ENCODE assay signal across 20 cellular contexts in genomic region chr9:101062686-101063085, GRCh38. TPM values are rescaled to one million over a fixed set of nuclear protein-coding genes. Genes with fewer than 3 reads are reported as not detected.
"Had no signal": no experiment of that assay in that cellular context is flagged by ENCODE, and none has a peak within 500 bp of the region (broad histone marks: within the 10 kb centered on the region; RNA-seq: fewer than 3 reads in every experiment).

No MANE protein-coding gene starts in this region.

- H3K4me3 ChIP-seq: MG63, SJSA1, SK-N-MC had no signal

- H3K4me1 ChIP-seq: SJSA1 had no signal

- H3K27ac ChIP-seq: SJSA1, SK-N-MC had no signal

- H3K27me3 ChIP-seq: MG63, SJSA1 had no signal

- H3K36me3 ChIP-seq: MG63, SJSA1 had no signal

- DNase-seq: Karpas-422, KG1, MG63, NCI-H1092, NCI-H1436, NCI-H187, NCI-H2029, NCI-H2081 treated with DMSO at 0.1 percent for 48 hours, NCI-H2171, NCI-H226, NCI-H446, NCI-H510A, NCI-H524 treated with DMSO at 0.1 percent for 48 hours, NCI-H69, NCI-H774, Right ventricle myocardium superior, RPMI8226, SIG-M5 had no signal

- H3K9me3 ChIP-seq: MG63, SJSA1 had no signal

RNA-seq across cellular contexts. Expression of gene PLPPR1, which starts 34.2 kb away (rescaled TPM):
- total RNA-seq: Right ventricle myocardium superior, SJSA1 had no signal
